Comparison of ENCODE assay signal across 1 cellular context in the genomic region with DNA sequence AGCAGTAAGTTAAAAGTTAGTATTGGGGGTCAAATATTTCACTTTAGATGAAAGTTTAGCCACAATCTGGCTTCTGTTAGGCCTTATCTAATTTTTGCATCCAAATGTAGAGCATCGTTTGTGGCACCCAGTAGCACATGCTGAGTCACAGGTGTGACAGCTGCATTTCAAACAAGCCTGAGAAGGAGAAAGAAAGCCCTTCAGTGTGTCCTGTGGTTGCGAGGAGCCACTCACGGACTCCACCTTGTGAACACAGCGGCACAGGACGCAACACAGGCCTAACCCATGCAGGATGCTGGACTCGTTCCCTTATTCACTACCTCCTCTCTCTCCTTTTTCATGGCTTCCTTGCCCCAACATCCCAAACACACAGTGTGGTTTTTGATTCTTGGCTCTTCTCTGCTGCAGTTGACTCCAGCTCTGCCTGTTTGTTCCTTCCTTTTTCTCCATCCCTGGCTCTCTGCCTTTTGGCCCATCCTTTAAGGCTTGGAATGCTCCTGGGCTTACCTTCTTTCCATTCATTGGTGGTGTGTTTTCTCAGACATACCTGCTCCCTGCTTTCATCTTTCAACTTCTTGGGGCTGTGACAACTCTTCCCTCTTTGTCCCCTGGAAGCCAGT.
TF ChIP-seq lines count a peak whose summit lies in the region.

No MANE protein-coding gene starts in this region.

TF ChIP-seq in K562, 482 proteins besides CTCF, POLR2A, EP300 and RAD21 (continued from another document):
- no peak for TF ChIP-seq RBM25 (IDR thresholded peaks at IDR 0.05; ENCODE audit: low read depth, low read length, severe bottlenecking)
